In the genomic region with DNA sequence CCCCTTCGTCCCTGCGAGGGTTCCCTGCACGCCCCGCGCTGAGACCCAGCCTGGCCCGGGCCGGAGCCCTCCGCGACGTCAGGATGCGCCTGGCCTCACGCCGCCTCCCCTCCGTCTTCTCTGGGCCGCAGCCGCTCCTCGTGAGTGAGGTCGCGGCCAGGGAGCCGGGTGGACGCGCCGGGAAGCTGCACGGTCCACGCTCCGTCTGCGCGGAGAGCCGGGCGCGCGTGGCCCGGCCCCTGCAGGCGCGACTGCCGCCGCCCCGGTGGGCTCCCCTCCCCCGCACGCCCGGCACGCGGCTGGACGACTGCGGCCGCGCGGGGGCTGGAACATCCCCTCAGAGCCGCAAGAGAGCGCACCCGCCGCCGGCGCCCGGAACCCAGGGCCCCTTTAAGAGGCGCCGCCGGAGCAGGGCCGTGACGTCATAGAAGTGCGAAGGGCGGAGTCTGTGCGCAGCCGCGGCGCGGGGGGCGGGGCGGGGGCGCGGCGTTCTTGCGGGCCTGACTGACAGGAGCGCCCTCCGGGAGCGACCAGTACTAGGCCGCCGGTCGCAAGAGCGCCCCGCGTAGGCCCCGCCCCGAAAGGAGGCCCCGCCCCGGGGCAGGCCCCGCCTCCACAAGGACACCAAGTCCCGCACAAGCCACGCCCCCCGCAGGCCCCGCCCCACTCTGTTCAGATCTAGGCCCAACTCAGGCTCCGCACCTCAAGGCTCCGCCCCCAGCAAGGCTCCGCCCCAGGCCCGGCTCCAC, we compare ENCODE assay signal across 8 cellular contexts. TPM values are rescaled to one million over a fixed set of nuclear protein-coding genes. Genes with fewer than 3 reads are reported as not detected.
A peak's percentile ranks its signal among the peaks of the same experiment; 100 is the strongest.
DNase-seq lines count a peak whose midpoint lies in the region; ATAC-seq and TF ChIP-seq lines count a peak whose summit lies in the region.

No MANE protein-coding gene starts in this region.

- peak overlapping the region; percentile 70 for H3K27ac Mint-ChIP-seq in activated CD4-positive, alpha-beta T cell treated with anti-CD3 and anti-CD28 coated beads, Interleukin-2, amount 10 ng/mL, durations not matched to agents 7 days and 5 days

- POLR2A ChIA-PET in activated CD4-positive, alpha-beta T cell treated with anti-CD3 and anti-CD28 coated beads, Interleukin-2, amount 10 ng/mL, durations not matched to agents 7 days and 5 days (lab: Charles Lee), result no interaction called here

- TF ChIP-seq CTCF in BE2C (IDR thresholded peaks at IDR 0.05; ENCODE audit: low read depth, low read length) (no peak), left lung (IDR thresholded peaks at IDR 0.05) (peak; percentile 28 to 41)

- H3K9me3 Mint-ChIP-seq in activated CD4-positive, alpha-beta T cell treated with anti-CD3 and anti-CD28 coated beads, Interleukin-2, amount 10 ng/mL, durations not matched to agents 7 days and 5 days, result peaks cover 4% of the 10 kb centered on the region

- intact Hi-C loops in left lung (cut with DNase I), result no loop called here

- peak; percentile 86 for ATAC-seq in HG03432 (IDR thresholded peaks at IDR 0.05; ENCODE audit: unreplicated experiment)
- ATAC-seq in left lung, result peak; percentile 94

- peaks cover 4% of the 10 kb centered on the region for H3K36me3 Mint-ChIP-seq in activated CD4-positive, alpha-beta T cell treated with anti-CD3 and anti-CD28 coated beads, Interleukin-2, amount 10 ng/mL, durations not matched to agents 7 days and 5 days (ENCODE audit: low read depth)

- H3K27ac ChIP-seq in left lung, result peak overlapping the region; percentile 86 to 87

- H3K36me3 ChIP-seq in BE2C (no peaks in the 10 kb centered on the region), left lung (no peaks in the 10 kb centered on the region)

- DNase-seq in BE2C, result peak; percentile 100
- DNase-seq in NCI-H524 (lab: John Stamatoyannopoulos, UW), result peak; percentile 65 to 89
- peak; percentile 100 for DNase-seq in activated CD4-positive, alpha-beta T cell treated with anti-CD3 and anti-CD28 coated beads, Interleukin-2, amount 10 ng/mL, durations not matched to agents 7 days and 5 days
- DNase-seq in cortex of kidney (lab: John Stamatoyannopoulos, UW), result peak; percentile 94
- peak; percentile 100 for DNase-seq in left lung
- peak; percentile 100 for DNase-seq in stimulated activated CD4-positive, alpha-beta T cell treated with anti-CD3 and anti-CD28 coated beads, Interleukin-2, amount 100 ng/mL, for 4 hours (ENCODE audit: low read depth)

- peak; percentile 30 for TF ChIP-seq POLR2A in GM19193 (IDR thresholded peaks at IDR 0.05; ENCODE audit: extremely low read depth, insufficient read depth, insufficient read length)

- CTCF ChIA-PET in activated CD4-positive, alpha-beta T cell treated with anti-CD3 and anti-CD28 coated beads, Interleukin-2, amount 10 ng/mL, durations not matched to agents 7 days and 5 days (lab: Charles Lee), result interaction anchor here (1.0 kb wide), 1 partner anchor 90 kb away, joined by 3 read pairs; no protein-coding TSS in a partner anchor

- H3K27me3 ChIP-seq in BE2C, result no peaks in the 10 kb centered on the region
- H3K27me3 ChIP-seq in left lung, result no peaks in the 10 kb centered on the region

- no peaks in the 10 kb centered on the region for H3K4me1 ChIP-seq in BE2C
- H3K4me1 ChIP-seq in left lung, result peaks cover 25 to 68% of the 10 kb centered on the region in 2 donors

- H3K27me3 Mint-ChIP-seq in activated CD4-positive, alpha-beta T cell treated with anti-CD3 and anti-CD28 coated beads, Interleukin-2, amount 10 ng/mL, durations not matched to agents 7 days and 5 days, result peaks cover 5% of the 10 kb centered on the region

- peak overlapping the region; percentile 70 for H3K4me3 Mint-ChIP-seq in activated CD4-positive, alpha-beta T cell treated with anti-CD3 and anti-CD28 coated beads, Interleukin-2, amount 10 ng/mL, durations not matched to agents 7 days and 5 days

- peak overlapping the region; percentile 60 for H3K4me3 ChIP-seq in BE2C (ENCODE audit: low read depth, low read length)
- peak overlapping the region; percentile 60 to 73 for H3K4me3 ChIP-seq in left lung

- H3K9me3 ChIP-seq in BE2C (no peaks in the 10 kb centered on the region), left lung (no peaks in the 10 kb centered on the region)

- peaks cover 50% of the 10 kb centered on the region for H3K4me1 Mint-ChIP-seq in activated CD4-positive, alpha-beta T cell treated with anti-CD3 and anti-CD28 coated beads, Interleukin-2, amount 10 ng/mL, durations not matched to agents 7 days and 5 days

RNA-seq across cellular contexts. Expression of a gene that starts 0.4 kb away (rescaled TPM):
- 4.3 TPM for polyA plus RNA-seq in BE2C (2012; ENCODE audit: insufficient read depth, insufficient read length, low read depth)
- total RNA-seq in activated CD4-positive, alpha-beta T cell treated with anti-CD3 and anti-CD28 coated beads, Interleukin-2, amount 10 ng/mL, durations not matched to agents 7 days and 5 days, result 1 to 10 TPM; 9.1 to 9.9 TPM
- 10 to 100 TPM; 32.0 to 37.0 TPM for total RNA-seq in left lung

Comparison
In these comparisons a context has a peak if more than half of its experiments do, and no peak if none do; other contexts are left out.
1. Peak in every context shown above with its lines: DNase-seq, ATAC-seq, H3K4me3 ChIP-seq and H3K27ac ChIP-seq.